1 cellular context compared by ENCODE assay signal in genomic region chr7:136878878-136879277, GRCh38.
TF ChIP-seq lines count a peak whose summit lies in the region.

No MANE protein-coding gene starts in this region.

TF ChIP-seq in H1, 55 proteins besides CTCF, POLR2A, EP300 and RAD21:
- TF ChIP-seq SP2 (IDR thresholded peaks at IDR 0.05; ENCODE audit: low read length) (no peak), USF2 (IDR thresholded peaks at IDR 0.05; ENCODE audit: low read length) (no peak), TEAD4 (IDR thresholded peaks at IDR 0.05; ENCODE audit: low read depth, low read length) (no peak), TAF7 (optimal IDR thresholded peaks at IDR 0.05; ENCODE audit: borderline replicate concordance, low read depth, low read length) (no peak), TAF1 (IDR thresholded peaks at IDR 0.05; ENCODE audit: low read depth, low read length) (no peak), SP4 (IDR thresholded peaks at IDR 0.05; ENCODE audit: low read length) (no peak), CHD7 (IDR thresholded peaks at IDR 0.05; ENCODE audit: insufficient replicate concordance, low read length) (no peak), SIX5 (IDR thresholded peaks at IDR 0.05; ENCODE audit: low read depth, low read length) (no peak), JUN (IDR thresholded peaks at IDR 0.05; ENCODE audit: low read depth, low read length) (no peak), KDM1A (IDR thresholded peaks at IDR 0.05; ENCODE audit: borderline replicate concordance, low read length) (no peak), SAP30 (IDR thresholded peaks at IDR 0.05; ENCODE audit: insufficient read depth, insufficient replicate concordance, low read length) (no peak), POU5F1 (IDR thresholded peaks at IDR 0.05; ENCODE audit: low read depth, low read length) (no peak), JUND (IDR thresholded peaks at IDR 0.05; ENCODE audit: low read length) (no peak), BRCA1 (IDR thresholded peaks at IDR 0.05; ENCODE audit: low read depth, low read length) (no peak), CHD1 (IDR thresholded peaks at IDR 0.05; ENCODE audit: low read depth, low read length) (no peak), HDAC6 (IDR thresholded peaks at IDR 0.05; ENCODE audit: low read depth, low read length) (no peak), EGR1 (IDR thresholded peaks at IDR 0.05; ENCODE audit: borderline replicate concordance, low read depth, low read length) (no peak), ZNF274 (IDR thresholded peaks at IDR 0.05; ENCODE audit: borderline replicate concordance, extremely low read depth, low read length) (no peak), RXRA (IDR thresholded peaks at IDR 0.05; ENCODE audit: insufficient read depth, low read depth, low read length) (no peak)
